In the genomic region with DNA sequence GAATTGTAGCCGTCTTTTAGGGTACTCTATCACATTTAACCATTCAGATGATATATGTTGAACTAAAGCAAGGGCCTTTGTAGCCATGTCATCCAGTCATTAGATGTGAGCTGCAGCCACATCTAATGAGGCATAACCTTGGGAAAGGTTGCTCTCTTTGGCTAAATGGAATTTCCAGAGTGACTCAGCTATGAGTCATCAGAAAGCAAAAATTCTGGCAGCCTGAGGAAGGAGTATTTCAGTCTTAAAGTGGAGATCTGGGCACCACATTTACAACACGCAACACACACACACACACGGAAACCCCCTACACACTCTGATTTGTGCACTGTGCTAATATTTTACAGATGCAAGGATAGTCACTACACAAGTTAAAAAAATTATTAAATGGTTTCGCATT, we compare ENCODE assay signal across 1 cellular context.
TF ChIP-seq lines count a peak whose summit lies in the region.

No MANE protein-coding gene starts in this region.

TF ChIP-seq in Ishikawa, 13 proteins besides CTCF, POLR2A, EP300 and RAD21 (continued from another document):
- TF ChIP-seq REST (IDR thresholded peaks at IDR 0.05; ENCODE audit: low read depth), result no peak
- TF ChIP-seq MAX (IDR thresholded peaks at IDR 0.05), result peak; percentile 29; the same call in 1 of the 2 replicates
- TF ChIP-seq CREB1 (IDR thresholded peaks at IDR 0.05; ENCODE audit: low read depth), result no peak
TF ChIP-seq in Ishikawa: peak in this region for 5.
